In the genomic region with DNA sequence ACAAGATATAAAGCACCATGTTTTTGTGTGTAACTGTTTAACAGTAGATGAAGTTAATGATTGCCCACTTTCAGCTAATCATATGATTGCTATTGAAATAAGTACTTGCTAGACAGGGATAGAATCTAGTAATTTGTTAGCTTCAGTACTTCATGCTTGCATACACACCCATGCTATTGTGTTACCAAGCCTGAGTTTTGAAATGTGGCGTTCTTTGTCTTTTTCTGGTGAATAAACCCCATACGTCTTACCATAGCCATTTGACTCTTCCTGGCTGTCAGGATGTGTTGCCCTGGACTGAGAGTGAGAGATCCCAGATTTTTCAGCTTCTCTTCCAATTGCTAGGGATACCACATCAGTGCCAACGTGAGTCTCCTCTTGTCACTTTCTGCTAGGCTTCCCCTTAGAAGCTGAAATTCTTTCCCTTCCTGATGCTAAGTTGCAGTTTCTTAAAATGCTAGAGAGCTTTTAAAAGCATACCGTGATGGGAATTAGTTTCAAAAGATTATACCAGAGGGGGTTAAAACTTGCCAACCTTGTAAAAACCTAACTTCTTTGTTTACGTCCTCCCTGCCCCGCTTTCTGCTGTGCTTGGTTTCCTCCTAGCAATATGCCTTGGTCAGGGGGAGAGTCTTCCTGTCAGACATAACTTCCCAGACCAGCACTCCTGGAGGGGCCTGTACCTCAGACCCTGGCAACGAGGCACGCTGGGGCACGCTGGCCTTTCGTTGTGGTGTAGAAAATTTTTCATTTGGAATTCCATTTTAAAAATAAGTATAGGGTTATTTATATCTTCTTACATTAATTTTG, we compare ENCODE assay signal across 8 cellular contexts.
DNase-seq lines count a peak whose midpoint lies in the region; ATAC-seq and TF ChIP-seq lines count a peak whose summit lies in the region.

No MANE protein-coding gene starts in this region.

- H3K9me3 Mint-ChIP-seq in CD8-positive, alpha-beta T cell, result no peaks in the 10 kb centered on the region
- H3K9me3 Mint-ChIP-seq in endodermal cell, result peaks cover 10% of the 10 kb centered on the region
- H3K9me3 Mint-ChIP-seq in nephron progenitor cell, result peaks cover 18% of the 10 kb centered on the region

- CTCF ChIA-PET in CD8-positive, alpha-beta T cell (lab: Charles Lee), result no interaction called here

- POLR2A ChIA-PET in CD8-positive, alpha-beta T cell (lab: Charles Lee), result interaction anchor here (1.0 to 1.3 kb wide), 3 partner anchors 8 to 44 kb away, joined by 3 to 7 read pairs (median 3); no protein-coding TSS in a partner anchor

- H3K4me1 Mint-ChIP-seq in CD8-positive, alpha-beta T cell (ENCODE audit: low read depth), result peaks cover 63% of the 10 kb centered on the region
- H3K4me1 Mint-ChIP-seq in endodermal cell (peaks cover 45% of the 10 kb centered on the region), nephron progenitor cell (peaks cover 73% of the 10 kb centered on the region)

- H3K9ac ChIP-seq in endodermal cell (ENCODE audit: extremely low read depth, low read length, poor library complexity, severe bottlenecking), result peak overlapping the region; percentile 63

- H3K36me3 ChIP-seq in CD8-positive, alpha-beta T cell (ENCODE audit: insufficient read depth, low read length), result no peaks in the 10 kb centered on the region
- no peaks in the 10 kb centered on the region for H3K36me3 ChIP-seq in endodermal cell (ENCODE audit: control insufficient read depth, insufficient read depth, low read length)

- no peak overlapping the region for H3K27ac Mint-ChIP-seq in CD8-positive, alpha-beta T cell
- peak overlapping the region; percentile 94 for H3K27ac Mint-ChIP-seq in endodermal cell
- H3K27ac Mint-ChIP-seq in nephron progenitor cell, result peak overlapping the region; percentile 99

- peaks cover 25% of the 10 kb centered on the region for H3K4me1 ChIP-seq in CD8-positive, alpha-beta T cell (ENCODE audit: insufficient read depth, low read length)
- peaks cover 29% of the 10 kb centered on the region for H3K4me1 ChIP-seq in endodermal cell (ENCODE audit: control insufficient read depth, insufficient read depth, low read length)

- 39 to 42% methylated on average over 6 to 10 of the region's 10 CpGs for WGBS in endodermal cell (ENCODE audit: insufficient coverage in 1 of 2, insufficient read length in 1 of 2), 2 experiments

- DNase-seq in CD8-positive, alpha-beta T cell, result no peak
- DNase-seq in NAMALWA (ENCODE audit: low spot score) (peak; percentile 45), endodermal cell (peak; percentile 61), nephron progenitor cell (peak; percentile 34), AML-193 (lab: John Stamatoyannopoulos, UW) (no peak)
- DNase-seq in activated naive CD4-positive, alpha-beta T cell treated with Interleukin-2 at 50 U/mL for 16 hours, result no peak

- H3K36me3 Mint-ChIP-seq in CD8-positive, alpha-beta T cell, result no peaks in the 10 kb centered on the region
- H3K36me3 Mint-ChIP-seq in endodermal cell (ENCODE audit: low read depth), result peaks cover 5% of the 10 kb centered on the region
- peaks cover 18% of the 10 kb centered on the region for H3K36me3 Mint-ChIP-seq in nephron progenitor cell (ENCODE audit: low read depth)

- no peaks in the 10 kb centered on the region for H3K27me3 ChIP-seq in CD8-positive, alpha-beta T cell (ENCODE audit: insufficient read depth, low read length)
- no peaks in the 10 kb centered on the region for H3K27me3 ChIP-seq in endodermal cell (ENCODE audit: control insufficient read depth, insufficient read depth, low read length, poor library complexity, severe bottlenecking)

- TF ChIP-seq CTCF in CD8-positive, alpha-beta T cell (IDR thresholded peaks at IDR 0.05), result no peak
- TF ChIP-seq CTCF in endodermal cell (conservative IDR thresholded peaks at IDR 0.05), result no peak
- TF ChIP-seq CTCF in nephron progenitor cell (IDR thresholded peaks at IDR 0.05), result no peak

- no peak overlapping the region for H3K4me3 ChIP-seq in CD8-positive, alpha-beta T cell (ENCODE audit: low read depth, low read length)
- H3K4me3 ChIP-seq in endodermal cell (ENCODE audit: low read length), result peak overlapping the region; percentile 79

- H3K27me3 Mint-ChIP-seq in CD8-positive, alpha-beta T cell (ENCODE audit: low read depth), result no peaks in the 10 kb centered on the region
- H3K27me3 Mint-ChIP-seq in endodermal cell (ENCODE audit: insufficient read depth), result no peaks in the 10 kb centered on the region
- H3K27me3 Mint-ChIP-seq in nephron progenitor cell (ENCODE audit: low read depth, poor library complexity), result no peaks in the 10 kb centered on the region

- peak overlapping the region; percentile 35 for H3K4me3 Mint-ChIP-seq in CD8-positive, alpha-beta T cell
- peak overlapping the region; percentile 33 for H3K4me3 Mint-ChIP-seq in endodermal cell
- peak overlapping the region; percentile 73 for H3K4me3 Mint-ChIP-seq in nephron progenitor cell

- H3K9me3 ChIP-seq in CD8-positive, alpha-beta T cell (ENCODE audit: low read length), result no peaks in the 10 kb centered on the region
- no peaks in the 10 kb centered on the region for H3K9me3 ChIP-seq in endodermal cell (ENCODE audit: control insufficient read depth, low read length)

- no peak for ATAC-seq in CD8-positive, alpha-beta T cell
- no peak for ATAC-seq in GM21717 (IDR thresholded peaks at IDR 0.05; ENCODE audit: unreplicated experiment)
- no peak for ATAC-seq in HG02870 (IDR thresholded peaks at IDR 0.05; ENCODE audit: unreplicated experiment)

- H3K27ac ChIP-seq in CD8-positive, alpha-beta T cell (ENCODE audit: low read depth, low read length), result no peak overlapping the region
- peak overlapping the region; percentile 99 for H3K27ac ChIP-seq in endodermal cell (ENCODE audit: low read depth, low read length)

- intact Hi-C loops in CD8-positive, alpha-beta T cell (cut with DNase I, micrococcal nuclease), result no loop called here

Comparison
In these comparisons a context has a peak if more than half of its experiments do, and no peak if none do; other contexts are left out.
1. DNase-seq: peak in NAMALWA (single experiment), endodermal cell (single experiment) and nephron progenitor cell (single experiment); none in CD8-positive, alpha-beta T cell (0 of 7), activated naive CD4-positive, alpha-beta T cell treated with Interleukin-2 at 50 U/mL for 16 hours (single experiment) and AML-193 (0 of 2).
2. Peak in every context shown above with its lines, with median percentiles within 50 percentile points of each other: H3K4me3 Mint-ChIP-seq.